Comparison of ENCODE assay signal across 14 cellular contexts in the genomic region with DNA sequence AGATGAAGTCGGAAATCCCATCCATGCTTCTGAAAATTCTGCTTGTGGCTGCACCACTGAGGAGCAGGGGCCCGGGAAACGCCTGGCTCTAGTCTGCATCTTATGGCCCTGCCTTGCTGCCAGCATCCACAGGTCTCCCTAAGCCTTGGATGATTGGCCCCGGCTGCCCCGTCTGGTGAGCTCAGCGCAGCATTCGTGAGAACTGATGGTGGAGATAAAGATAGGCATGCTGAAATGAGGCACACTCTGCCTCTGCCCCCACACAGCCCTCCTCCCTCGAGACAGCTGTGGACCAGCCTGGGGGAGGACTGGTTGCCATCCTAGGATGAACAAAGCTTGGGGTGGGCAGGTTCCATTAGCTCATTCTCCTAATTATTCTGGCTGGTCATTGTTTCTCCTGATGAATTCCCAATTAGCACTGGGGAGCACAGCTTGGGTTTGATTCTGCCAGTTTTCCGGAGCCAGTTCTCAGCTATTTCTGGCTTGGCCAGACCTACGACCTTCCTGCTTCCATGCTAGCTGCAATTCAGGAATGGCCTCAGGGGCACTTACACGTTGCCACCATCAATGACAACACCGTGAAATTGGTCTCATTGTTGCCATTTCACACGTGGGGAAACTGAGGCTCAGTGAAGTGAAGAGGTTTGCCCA.
DNase-seq lines count a peak whose midpoint lies in the region; ATAC-seq and TF ChIP-seq lines count a peak whose summit lies in the region.
"Had no signal": no experiment of that assay in that cellular context is flagged by ENCODE, and none has a peak within 500 bp of the region (broad histone marks: within the 10 kb centered on the region; RNA-seq: fewer than 3 reads in every experiment).

No MANE protein-coding gene starts in this region.

- H3K4me3 Mint-ChIP-seq in progenitor cell of endocrine pancreas (ENCODE audit: low read depth), result no peak overlapping the region
- H3K4me3 Mint-ChIP-seq in activated CD8-positive, alpha-beta T cell treated with anti-CD3 and anti-CD28 coated beads, Interleukin-2, amount 10 ng/mL, durations not matched to agents 7 days and 5 days, result no peak overlapping the region
- H3K4me3 Mint-ChIP-seq: activated T-helper 17 cell treated with anti-CD3 and anti-CD28 coated beads, Interleukin-2, amount 50 U/mL, for 72 hours; CD8-positive, alpha-beta memory T cell; dendritic cell treated with granulocyte-macrophage colony-stimulating factor and Interleukin-4, amounts not matched to agents 40 ng/mL and 50 ng/mL, for 4 days had no signal

- no peaks in the 10 kb centered on the region for H3K79me2 ChIP-seq in SU-DHL-6 (ENCODE audit: insufficient read depth, low read length)

- CTCF ChIA-PET in activated CD8-positive, alpha-beta T cell treated with anti-CD3 and anti-CD28 coated beads, Interleukin-2, amount 10 ng/mL, durations not matched to agents 7 days and 5 days (lab: Charles Lee), result no interaction called here

- no peak for TF ChIP-seq CTCF in SU-DHL-6 (IDR thresholded peaks at IDR 0.05; ENCODE audit: insufficient read depth, low read length, poor library complexity, severe bottlenecking)
- TF ChIP-seq CTCF in progenitor cell of endocrine pancreas (IDR thresholded peaks at IDR 0.05; ENCODE audit: unreplicated experiment), result no peak

- H3K9ac ChIP-seq in SU-DHL-6 (ENCODE audit: low read length), result peak overlapping the region; percentile 56

- no peak overlapping the region for H2AFZ ChIP-seq in SU-DHL-6 (ENCODE audit: low read depth, low read length, severe bottlenecking)

- peaks cover 65% of the 10 kb centered on the region for H3F3A ChIP-seq in SU-DHL-6 (ENCODE audit: insufficient read depth)

- H4K20me1 ChIP-seq in SU-DHL-6 (ENCODE audit: low read depth, low read length), result no peaks in the 10 kb centered on the region

- H3K9me3 ChIP-seq in SU-DHL-6 (ENCODE audit: insufficient read depth, low read length), result no peaks in the 10 kb centered on the region; the same call in 1 of the 2 replicates

- no peaks in the 10 kb centered on the region for H3K36me3 Mint-ChIP-seq in progenitor cell of endocrine pancreas (ENCODE audit: insufficient read depth)
- no peaks in the 10 kb centered on the region for H3K36me3 Mint-ChIP-seq in activated CD8-positive, alpha-beta T cell treated with anti-CD3 and anti-CD28 coated beads, Interleukin-2, amount 10 ng/mL, durations not matched to agents 7 days and 5 days (ENCODE audit: low read depth)

- POLR2A ChIA-PET in activated CD8-positive, alpha-beta T cell treated with anti-CD3 and anti-CD28 coated beads, Interleukin-2, amount 10 ng/mL, durations not matched to agents 7 days and 5 days (lab: Charles Lee), result interaction anchor here (0.7 to 1.0 kb wide), 2 partner anchors 10 to 80 kb away, joined by 4 read pairs; no protein-coding TSS in a partner anchor

- peak overlapping the region; percentile 11 for H3K4me3 ChIP-seq in SU-DHL-6 (ENCODE audit: insufficient read depth, low read length, poor library complexity, severe bottlenecking)
- H3K4me3 ChIP-seq: skin epidermis had no signal

- no peaks in the 10 kb centered on the region for H3K27me3 Mint-ChIP-seq in progenitor cell of endocrine pancreas
- H3K27me3 Mint-ChIP-seq in activated CD8-positive, alpha-beta T cell treated with anti-CD3 and anti-CD28 coated beads, Interleukin-2, amount 10 ng/mL, durations not matched to agents 7 days and 5 days (ENCODE audit: low read depth), result no peaks in the 10 kb centered on the region
- H3K27me3 Mint-ChIP-seq: activated T-helper 17 cell treated with anti-CD3 and anti-CD28 coated beads, Interleukin-2, amount 50 U/mL, for 72 hours; dendritic cell treated with granulocyte-macrophage colony-stimulating factor and Interleukin-4, amounts not matched to agents 40 ng/mL and 50 ng/mL, for 4 days had no signal

- H3K27me3 ChIP-seq in SU-DHL-6 (ENCODE audit: low read length), result no peaks in the 10 kb centered on the region

- H3K27ac ChIP-seq in SU-DHL-6 (ENCODE audit: low read depth, low read length), result peak overlapping the region; percentile 95

- peaks cover 42% of the 10 kb centered on the region for H3K4me1 Mint-ChIP-seq in progenitor cell of endocrine pancreas (ENCODE audit: low read depth)
- peaks cover 19% of the 10 kb centered on the region for H3K4me1 Mint-ChIP-seq in activated CD8-positive, alpha-beta T cell treated with anti-CD3 and anti-CD28 coated beads, Interleukin-2, amount 10 ng/mL, durations not matched to agents 7 days and 5 days (ENCODE audit: low read depth)

- H3K9me3 Mint-ChIP-seq in progenitor cell of endocrine pancreas (ENCODE audit: low read depth), result peaks cover 13% of the 10 kb centered on the region
- no peaks in the 10 kb centered on the region for H3K9me3 Mint-ChIP-seq in activated CD8-positive, alpha-beta T cell treated with anti-CD3 and anti-CD28 coated beads, Interleukin-2, amount 10 ng/mL, durations not matched to agents 7 days and 5 days (ENCODE audit: insufficient read depth)
- H3K9me3 Mint-ChIP-seq: dendritic cell treated with granulocyte-macrophage colony-stimulating factor and Interleukin-4, amounts not matched to agents 40 ng/mL and 50 ng/mL, for 4 days had no signal

- H3K36me3 ChIP-seq in SU-DHL-6 (ENCODE audit: low read length), result no peaks in the 10 kb centered on the region

- peak overlapping the region; percentile 98 for H3K27ac Mint-ChIP-seq in progenitor cell of endocrine pancreas
- H3K27ac Mint-ChIP-seq in activated CD8-positive, alpha-beta T cell treated with anti-CD3 and anti-CD28 coated beads, Interleukin-2, amount 10 ng/mL, durations not matched to agents 7 days and 5 days, result no peak overlapping the region
- H3K27ac Mint-ChIP-seq: activated T-helper 17 cell treated with anti-CD3 and anti-CD28 coated beads, Interleukin-2, amount 50 U/mL, for 72 hours had no signal

- DNase-seq in EL (peak; percentile 74), globus pallidus (ENCODE audit: low spot score) (peak; percentile 5), progenitor cell of endocrine pancreas (ENCODE audit: low spot score, unreplicated experiment) (no peak), pons (ENCODE audit: low spot score) (no peak), NCI-H1930 (lab: John Stamatoyannopoulos, UW) (no peak), SKM-1 (lab: John Stamatoyannopoulos, UW; ENCODE audit: unreplicated experiment) (no peak)
- no peak for DNase-seq in activated CD8-positive, alpha-beta T cell treated with anti-CD3 and anti-CD28 coated beads, Interleukin-2, amount 10 ng/mL, durations not matched to agents 7 days and 5 days
- DNase-seq: activated CD4-positive, CD25-positive, alpha-beta regulatory T cell treated with anti-CD3 and anti-CD28 coated beads, Interleukin-2, amount 50 U/mL, for 72 hours; CD8-positive, alpha-beta memory T cell; SHP77 treated with DMSO at 0.1 percent for 48 hours had no signal

- no peaks in the 10 kb centered on the region for H3K9me2 ChIP-seq in SU-DHL-6 (replicated peaks; ENCODE audit: insufficient read depth, low read length)

- ATAC-seq in activated CD8-positive, alpha-beta T cell treated with anti-CD3 and anti-CD28 coated beads, Interleukin-2, amount 10 ng/mL, durations not matched to agents 7 days and 5 days, result no peak
- ATAC-seq: activated T-helper 17 cell treated with anti-CD3 and anti-CD28 coated beads, Interleukin-2, amount 50 U/mL, for 72 hours had no signal

- peak overlapping the region; percentile 55 for H3K4me2 ChIP-seq in SU-DHL-6 (ENCODE audit: low read depth, low read length, poor library complexity, severe bottlenecking)

Comparison
In these comparisons a context has a peak if more than half of its experiments do, and no peak if none do; other contexts are left out.
1. DNase-seq: peak in EL (single experiment) and globus pallidus (single experiment); none in progenitor cell of endocrine pancreas (single experiment), pons (single experiment), NCI-H1930 (0 of 2), SKM-1 (single experiment) and activated CD8-positive, alpha-beta T cell treated with anti-CD3 and anti-CD28 coated beads, Interleukin-2, amount 10 ng/mL, durations not matched to agents 7 days and 5 days (single experiment).